10 cellular contexts compared by ENCODE assay signal in the genomic region with DNA sequence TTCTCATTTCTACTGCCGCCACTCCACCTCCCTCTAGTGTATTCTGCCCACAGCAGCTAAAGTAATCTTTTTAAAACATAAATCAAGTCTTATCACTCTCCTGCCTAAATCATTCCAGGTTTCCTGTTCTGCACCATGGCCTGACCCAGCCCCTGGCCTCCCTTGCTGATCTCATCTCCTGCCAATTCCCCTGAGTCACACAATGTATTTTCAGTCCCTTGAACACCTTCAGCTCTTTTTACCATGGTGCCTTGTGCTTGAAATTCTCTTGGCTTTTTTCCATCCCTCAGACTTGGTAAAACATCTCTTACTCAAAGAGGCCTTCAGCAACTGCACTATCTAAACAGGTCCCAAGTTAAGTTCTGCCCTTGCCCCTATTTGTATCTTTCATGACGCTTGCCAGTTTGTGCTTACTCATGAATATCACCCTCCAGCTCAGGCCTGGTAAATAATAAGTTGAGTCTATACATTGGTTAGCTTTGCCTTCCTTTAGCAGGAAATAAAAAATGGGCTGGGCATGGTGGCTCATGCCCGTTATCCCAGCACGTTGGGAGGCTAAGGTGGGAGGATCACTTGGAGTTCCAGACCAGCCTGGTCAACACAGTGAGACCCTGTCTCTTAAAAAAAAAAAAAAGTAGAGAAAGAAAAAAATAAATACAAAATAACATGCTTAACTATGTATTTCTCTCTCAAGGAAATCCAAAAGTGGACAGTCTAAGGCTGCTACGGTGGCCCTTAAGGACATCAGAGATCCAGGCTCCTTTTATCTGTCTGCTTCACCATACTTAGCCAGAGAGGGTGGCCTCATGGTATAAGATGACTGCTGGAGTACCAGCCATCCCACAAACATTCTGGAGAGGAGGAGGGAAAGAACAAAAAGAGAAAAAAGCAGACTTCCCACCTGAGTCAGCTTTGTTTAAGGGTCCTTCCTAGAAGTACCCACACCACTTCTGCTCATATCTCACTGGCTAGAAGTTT.
DNase-seq lines count a peak whose midpoint lies in the region; ATAC-seq and TF ChIP-seq lines count a peak whose summit lies in the region.
"Had no signal": no experiment of that assay in that cellular context is flagged by ENCODE, and none has a peak within 500 bp of the region (broad histone marks: within the 10 kb centered on the region; RNA-seq: fewer than 3 reads in every experiment).

No MANE protein-coding gene starts in this region.

- peaks cover 44% of the 10 kb centered on the region for H3K36me3 ChIP-seq in SK-N-MC (ENCODE audit: insufficient read depth, low read length)
- H3K36me3 ChIP-seq in psoas muscle (ENCODE audit: insufficient read depth in 1 of 2, low read depth in 1 of 2) = peaks cover 0 to 74% of the 10 kb centered on the region in 2 donors

- DNase-seq in EH (ENCODE audit: low read depth) (peak; percentile 86), SK-N-MC (ENCODE audit: low read depth, low spot score) (no peak), fibroblast of pulmonary artery (ENCODE audit: low read depth) (peak; percentile 86), psoas muscle (peak; percentile 20 to 48), NCI-H146 (lab: John Stamatoyannopoulos, UW) (no peak), globus pallidus (ENCODE audit: low spot score) (no peak)
- DNase-seq: activated CD4-positive, alpha-beta memory T cell treated with anti-CD3 and anti-CD28 coated beads, Interleukin-2, amount 10 ng/mL, durations not matched to agents 7 days and 5 days had no signal

- 76 to 86% (median 78%) methylated on average over 5 of the region's 5 CpGs for WGBS in psoas muscle, 3 donors

- H3K27me3 ChIP-seq in psoas muscle (ENCODE audit: insufficient read depth in 3 of 3, low read length in 2 of 3) = no peaks in the 10 kb centered on the region

- H3K9me3 ChIP-seq in SK-N-MC (ENCODE audit: low read depth, low read length) (no peaks in the 10 kb centered on the region), psoas muscle (no peaks in the 10 kb centered on the region)

- peak; percentile 96 to 98 (median 98) for ATAC-seq in psoas muscle
- ATAC-seq in GM19395 (IDR thresholded peaks at IDR 0.05; ENCODE audit: unreplicated experiment) = no peak
- no peak for ATAC-seq in HG03159 (IDR thresholded peaks at IDR 0.05; ENCODE audit: unreplicated experiment)

- no peak for TF ChIP-seq CTCF in fibroblast of pulmonary artery (IDR thresholded peaks at IDR 0.05; ENCODE audit: low read length, missing control alignments)
- TF ChIP-seq CTCF in psoas muscle (IDR thresholded peaks at IDR 0.05) = no peak

- intact Hi-C loops in psoas muscle (cut with DNase I) = no loop called here

- H3K27ac ChIP-seq in SK-N-MC (0 out of 2 replicates have a peak overlapping the region, but pooled peaks have one; percentile 2), psoas muscle (peak overlapping the region; percentile 71)
- H3K27ac ChIP-seq: KMS-11 had no signal

- H3K9ac ChIP-seq in SK-N-MC (ENCODE audit: insufficient read length) = no peak overlapping the region
- H3K9ac ChIP-seq: KMS-11 had no signal

- peaks cover 6% of the 10 kb centered on the region for H3K4me1 ChIP-seq in psoas muscle

- H3K4me3 ChIP-seq in SK-N-MC = no peak overlapping the region
- no peak overlapping the region for H3K4me3 ChIP-seq in fibroblast of pulmonary artery (replicated peaks; ENCODE audit: low read depth, low read length)
- no peak overlapping the region for H3K4me3 ChIP-seq in psoas muscle

Comparison
In these comparisons a context has a peak if more than half of its experiments do, and no peak if none do; other contexts are left out.
1. DNase-seq: peak in EH (single experiment), fibroblast of pulmonary artery (single experiment) and psoas muscle (2 of 2); none in SK-N-MC (single experiment), NCI-H146 (single experiment) and globus pallidus (single experiment).
2. ATAC-seq: peak in psoas muscle (4 of 4); none in GM19395 (single experiment) and HG03159 (single experiment).